Comparison of ENCODE assay signal across 8 cellular contexts in genomic region chr11:67468835-67469811, GRCh38. TPM values are rescaled to one million over a fixed set of nuclear protein-coding genes. Genes with fewer than 3 reads are reported as not detected.
DNase-seq lines count a peak whose midpoint lies in the region; ATAC-seq, FAIRE-seq and TF ChIP-seq lines count a peak whose summit lies in the region.

Gene TMEM134, minus strand, starts transcription at chr11:67469251. Its CDS starts 59 bp downstream, at chr11:67469192.

- TF ChIP-seq POLR2A in A549 (IDR thresholded peaks at IDR 0.05; ENCODE audit: low read length), result peak; percentile 73

- peak within 1 kb of the TSS; percentile 83 to 97 for H3K27ac ChIP-seq in A549

- 11% methylated on average over 18 of the region's 81 CpGs for WGBS in A549 (ENCODE audit: missing lambda C conversion rate)

- CTCF ChIA-PET in A549 (lab: Yijun Ruan, JAX) (interaction anchor here (0.6 to 5.4 kb wide), 28 partner anchors 8 to 396 kb away, joined by 3 to 22 read pairs (median 4); partner anchors contain the start of genes CABP4, GPR152 and PPP1CA), activated B cell treated with CpG ODN at 0.5 μM for 24 hours (lab: Charles Lee) (interaction anchor here (1.0 to 2.6 kb wide), 5 partner anchors 26 to 80 kb away, joined by 3 to 23 read pairs (median 6); partner anchors contain the start of genes CORO1B, PITPNM1, PPP1CA and PTPRCAP)

- no peaks in the 10 kb centered on the region for H3K9me3 ChIP-seq in A549

- H3K4me3 ChIP-seq in A549, result peak within 1 kb of the TSS; percentile 67
- peak within 1 kb of the TSS; percentile 71 to 82 for H3K4me3 ChIP-seq in cardiac fibroblast (replicated peaks in 1 of 2; ENCODE audit: low read depth in 2 of 2, low read length in 2 of 2)

- peak within 1 kb of the TSS; percentile 82 for H3K4me2 ChIP-seq in A549

- intact Hi-C loops in activated B cell treated with CpG ODN at 0.5 μM for 24 hours (cut with micrococcal nuclease), result loop anchor here (1.0 to 2.0 kb wide), 7 partner anchors 13 to 116 kb away; partner anchors contain the start of genes POLD4, PPP1CA, PTPRCAP and RAD9A

- FAIRE-seq in A549 (lab: Jason Lieb, UNC), result no peak

- H3K27me3 Mint-ChIP-seq in activated B cell treated with CpG ODN at 0.5 μM for 24 hours (no peaks in the 10 kb centered on the region), immature natural killer cell (ENCODE audit: low read depth in 3 of 3) (peaks cover 0 to 9% (median 3%) of the 10 kb centered on the region in 3 donors)

- TF ChIP-seq RAD21 in A549 (conservative IDR thresholded peaks at IDR 0.05 in 1 of 2, IDR thresholded peaks at IDR 0.05 in 1 of 2), result peak; percentile 54 to 74

- TF ChIP-seq EP300 in A549 (IDR thresholded peaks at IDR 0.05), result no peak

- peaks cover 49% of the 10 kb centered on the region for H3K4me1 Mint-ChIP-seq in activated B cell treated with CpG ODN at 0.5 μM for 24 hours
- H3K4me1 Mint-ChIP-seq in immature natural killer cell, result peaks cover 22 to 25% of the 10 kb centered on the region in 2 donors

- peaks cover 28% of the 10 kb centered on the region for H3K4me1 ChIP-seq in A549

- H3K9me3 Mint-ChIP-seq in activated B cell treated with CpG ODN at 0.5 μM for 24 hours (no peaks in the 10 kb centered on the region), immature natural killer cell (no peaks in the 10 kb centered on the region)

- DNase-seq in A549 (ENCODE audit: low read depth in 1 of 2, low spot score in 1 of 2) (peak; percentile 81 to 94), NCI-H2196 (lab: John Stamatoyannopoulos, UW; ENCODE audit: unreplicated experiment) (peak; percentile 91), activated B cell treated with CpG ODN at 0.5 μM for 24 hours (peak; percentile 88), cardiac fibroblast (ENCODE audit: low read depth in 2 of 2) (peak; percentile 91 to 95), immature natural killer cell (peak; percentile 85 to 90 (median 89)), smooth muscle cell of the brain vasculature (ENCODE audit: low read depth, low spot score) (peak; percentile 81)

- POLR2A ChIA-PET in A549 (lab: Yijun Ruan, JAX), result interaction anchor here (0.6 to 1.9 kb wide), 5 partner anchors 25 to 67 kb away, joined by 3 to 14 read pairs (median 4); partner anchors contain the start of genes CORO1B and PPP1CA
- POLR2A ChIA-PET in activated B cell treated with CpG ODN at 0.5 μM for 24 hours (lab: Charles Lee), result interaction anchor here (0.5 to 33.4 kb wide), 25 partner anchors 9 to 201 kb away, joined by 3 to 1417 read pairs (median 4); partner anchors contain the start of genes AIP, CDK2AP2, CLCF1 and CORO1B

- H3K27ac Mint-ChIP-seq in activated B cell treated with CpG ODN at 0.5 μM for 24 hours, result peak within 1 kb of the TSS; percentile 91
- H3K27ac Mint-ChIP-seq in immature natural killer cell, result peak within 1 kb of the TSS; percentile 70 to 92 (median 86)

- TF ChIP-seq CTCF in A549 (IDR thresholded peaks at IDR 0.05), result peak; percentile 53
- no peak for TF ChIP-seq CTCF in activated B cell treated with CpG ODN at 0.5 μM for 24 hours (IDR thresholded peaks at IDR 0.05)
- TF ChIP-seq CTCF in cardiac fibroblast (IDR thresholded peaks at IDR 0.05; ENCODE audit: low read depth, low read length), result peak; percentile 21

- H3K36me3 Mint-ChIP-seq in activated B cell treated with CpG ODN at 0.5 μM for 24 hours (ENCODE audit: low read depth) (peaks cover 11% of the 10 kb centered on the region), immature natural killer cell (no peaks in the 10 kb centered on the region)

- ATAC-seq in A549, result peak; percentile 75 to 78
- ATAC-seq in GM18520 (IDR thresholded peaks at IDR 0.05; ENCODE audit: unreplicated experiment), result peak; percentile 68
- peak; percentile 51 for ATAC-seq in HG03095 (IDR thresholded peaks at IDR 0.05; ENCODE audit: unreplicated experiment)
- peak; percentile 73 for ATAC-seq in activated B cell treated with CpG ODN at 0.5 μM for 24 hours (ENCODE audit: low read depth)

- H3K4me3 Mint-ChIP-seq in activated B cell treated with CpG ODN at 0.5 μM for 24 hours (peak within 1 kb of the TSS; percentile 89), immature natural killer cell (peak within 1 kb of the TSS; percentile 82 to 87 (median 83))

TF ChIP-seq in A549, 52 proteins besides CTCF, POLR2A, EP300 and RAD21:
- peak; percentile 56; the same call in 1 of the 2 replicates for TF ChIP-seq PBX3 (IDR thresholded peaks at IDR 0.05)
- peak; percentile 71; the same call in 1 of the 2 replicates for TF ChIP-seq MYC (IDR thresholded peaks at IDR 0.05; ENCODE audit: borderline replicate concordance, low read length)
- no peak for TF ChIP-seq RARB (CRISPR knock-in tag; IDR thresholded peaks at IDR 0.05)
- peak; percentile 74 for TF ChIP-seq MAX (IDR thresholded peaks at IDR 0.05)
- peak; percentile 80; the same call in 2 of the 3 replicates for TF ChIP-seq BCL3 (IDR thresholded peaks at IDR 0.05)
- peak; percentile 59; the same call in 1 of the 2 replicates for TF ChIP-seq PHF8 (IDR thresholded peaks at IDR 0.05; ENCODE audit: borderline replicate concordance, low read depth)
- TF ChIP-seq CHD2 (IDR thresholded peaks at IDR 0.05; ENCODE audit: low read length, partially characterized antibody), result no peak
- no peak for TF ChIP-seq ZNF302 (CRISPR knock-in tag; IDR thresholded peaks at IDR 0.05)
- 0 out of 2 replicates have a peak, but pooled peaks have one; percentile 25 for TF ChIP-seq E2F6 (IDR thresholded peaks at IDR 0.05; ENCODE audit: borderline replicate concordance, low read depth)
- TF ChIP-seq JUN (IDR thresholded peaks at IDR 0.05), result peak; percentile 67 to 94; a peak in 4 of 5 replicates
- TF ChIP-seq MAFK (IDR thresholded peaks at IDR 0.05; ENCODE audit: partially characterized antibody), result no peak
- TF ChIP-seq SMC3 (IDR thresholded peaks at IDR 0.05), result peak; percentile 84

RNA-seq across cellular contexts. Expression of gene TMEM134, which starts in this region (rescaled TPM):
- polyA plus RNA-seq in A549 (2011; rRNA removed), result 18.1 and 18.8 TPM in 2 replicates
- 53.7 and 68.8 TPM in 2 replicates for polyA plus RNA-seq in A549 (2012; cell fraction: cytosol; rRNA removed)
- 69.2 and 78.1 TPM in 2 replicates for polyA plus RNA-seq in A549 (2012; cell fraction: nucleus; rRNA removed)
- 18.0 to 20.6 TPM (median 18.9 TPM) in 3 replicates for polyA plus RNA-seq in A549 (2017; fragmentation: RNase III; extraction: RNeasy Plus Mini Kit Qiagen cat#74134 plus additional on column Dnase treatment)
- polyA minus RNA-seq in A549 (2011; rRNA and poly(A)+ RNA removed), result 5.1 and 6.6 TPM in 2 replicates
- total RNA-seq in activated B cell treated with CpG ODN at 0.5 μM for 24 hours, result 76.0 and 83.5 TPM in 2 replicates
- 100 to 1,000 TPM; 154 to 255 (median 189) TPM for polyA plus RNA-seq in immature natural killer cell

Comparison
In these comparisons a context has a peak if more than half of its experiments do, and no peak if none do; other contexts are left out.
1. Peak in every context shown above with its lines: DNase-seq, ATAC-seq, H3K4me3 ChIP-seq and H3K27ac ChIP-seq.